1 cellular context compared by ENCODE assay signal in genomic region chr7:100705341-100705752, GRCh38.
TF ChIP-seq lines count a peak whose summit lies in the region.

No MANE protein-coding gene starts in this region.

TF ChIP-seq in HepG2, 621 proteins besides CTCF, POLR2A, EP300 and RAD21 (continued from another document and continues in another):
- no peak for TF ChIP-seq ZNF513 (CRISPR knock-in tag; conservative IDR thresholded peaks at IDR 0.05)
- TF ChIP-seq ZNF251 (CRISPR knock-in tag; IDR thresholded peaks at IDR 0.05): 0 out of 2 replicates have a peak, but pooled peaks have one; percentile 40
- no peak for TF ChIP-seq SYNCRIP (IDR thresholded peaks at IDR 0.05; ENCODE audit: insufficient read depth, low read depth, low read length)
- TF ChIP-seq HOXA3 (CRISPR knock-in tag; IDR thresholded peaks at IDR 0.05): peak; percentile 19; the same call in 1 of the 2 replicates
- no peak for TF ChIP-seq ZNF605 (CRISPR knock-in tag; IDR thresholded peaks at IDR 0.05)
- TF ChIP-seq ZBTB21 (CRISPR knock-in tag; IDR thresholded peaks at IDR 0.05): no peak
- peak; percentile 27; the same call in 1 of the 2 replicates for TF ChIP-seq ZNF83 (CRISPR knock-in tag; IDR thresholded peaks at IDR 0.05; ENCODE audit: borderline replicate concordance)
- TF ChIP-seq MXD3 (CRISPR knock-in tag; IDR thresholded peaks at IDR 0.05): no peak; the same call in 1 of the 2 replicates
- TF ChIP-seq REST (IDR thresholded peaks at IDR 0.05; ENCODE audit: borderline replicate concordance in 1 of 2, low read depth in 1 of 2, low read length in 2 of 2): no peak
- TF ChIP-seq WIZ (CRISPR knock-in tag; IDR thresholded peaks at IDR 0.05): no peak
- TF ChIP-seq ZNF205 (CRISPR knock-in tag; IDR thresholded peaks at IDR 0.05): 0 out of 2 replicates have a peak, but pooled peaks have one; percentile 23
- no peak for TF ChIP-seq ZNF12 (CRISPR knock-in tag; IDR thresholded peaks at IDR 0.05)
- no peak for TF ChIP-seq ZNF674 (CRISPR knock-in tag; IDR thresholded peaks at IDR 0.05; ENCODE audit: low read depth)
- no peak for TF ChIP-seq ZNF776 (CRISPR knock-in tag; IDR thresholded peaks at IDR 0.05)
- no peak for TF ChIP-seq ZNF136 (CRISPR knock-in tag; IDR thresholded peaks at IDR 0.05; ENCODE audit: low read depth)
- no peak for TF ChIP-seq KDM6A (CRISPR knock-in tag; IDR thresholded peaks at IDR 0.05; ENCODE audit: low read depth)
- TF ChIP-seq MLX (CRISPR knock-in tag; IDR thresholded peaks at IDR 0.05): no peak
- no peak for TF ChIP-seq GMEB2 (CRISPR knock-in tag; IDR thresholded peaks at IDR 0.05; ENCODE audit: low read depth)
- no peak for TF ChIP-seq REL (CRISPR knock-in tag; conservative IDR thresholded peaks at IDR 0.05)
- peak; percentile 92; the same call in 1 of the 2 replicates for TF ChIP-seq ZNF547 (CRISPR knock-in tag; IDR thresholded peaks at IDR 0.05)
- no peak for TF ChIP-seq ZNF260 (CRISPR knock-in tag; IDR thresholded peaks at IDR 0.05; ENCODE audit: borderline replicate concordance, low read depth)
- no peak for TF ChIP-seq KDM1A (CRISPR knock-in tag; IDR thresholded peaks at IDR 0.05)
- TF ChIP-seq SMC3 (IDR thresholded peaks at IDR 0.05; ENCODE audit: low read length): peak; percentile 40; the same call in 1 of the 2 replicates
- TF ChIP-seq ZNF598 (CRISPR knock-in tag; IDR thresholded peaks at IDR 0.05; ENCODE audit: borderline replicate concordance): no peak; the same call in 1 of the 2 replicates
- TF ChIP-seq ZNF749 (CRISPR knock-in tag; IDR thresholded peaks at IDR 0.05; ENCODE audit: borderline replicate concordance): no peak
- TF ChIP-seq MBNL3 (CRISPR knock-in tag; conservative IDR thresholded peaks at IDR 0.05): no peak
- TF ChIP-seq ZFYVE20 (CRISPR knock-in tag; IDR thresholded peaks at IDR 0.05; ENCODE audit: borderline replicate concordance, low read depth): peak; percentile 45; the same call in 1 of the 2 replicates
- no peak; the same call in 1 of the 2 replicates for TF ChIP-seq ZSCAN9 (CRISPR knock-in tag; IDR thresholded peaks at IDR 0.05; ENCODE audit: borderline replicate concordance)
- no peak for TF ChIP-seq ZUFSP (CRISPR knock-in tag; IDR thresholded peaks at IDR 0.05; ENCODE audit: borderline replicate concordance)
- peak; percentile 69; the same call in 1 of the 2 replicates for TF ChIP-seq ZMYM2 (CRISPR knock-in tag; IDR thresholded peaks at IDR 0.05)
- TF ChIP-seq MED1 (CRISPR knock-in tag; IDR thresholded peaks at IDR 0.05): peak; percentile 60; the same call in 1 of the 2 replicates
- TF ChIP-seq ZNF510 (CRISPR knock-in tag; IDR thresholded peaks at IDR 0.05; ENCODE audit: low read depth): no peak; the same call in 1 of the 2 replicates
- no peak for TF ChIP-seq SRSF1 (optimal IDR thresholded peaks at IDR 0.05; ENCODE audit: low read depth, low read length)
- peak; percentile 89 for TF ChIP-seq STAG1 (CRISPR knock-in tag; IDR thresholded peaks at IDR 0.05)
- peak; percentile 69; the same call in 1 of the 2 replicates for TF ChIP-seq SAFB2 (CRISPR knock-in tag; IDR thresholded peaks at IDR 0.05; ENCODE audit: borderline replicate concordance, low read depth)
- TF ChIP-seq FOXC1 (CRISPR knock-in tag; IDR thresholded peaks at IDR 0.05; ENCODE audit: borderline replicate concordance): no peak; the same call in 1 of the 2 replicates
- no peak for TF ChIP-seq ASH2L (IDR thresholded peaks at IDR 0.05; ENCODE audit: insufficient read length, low read depth, low read length)
- TF ChIP-seq FOSL1 (CRISPR knock-in tag; IDR thresholded peaks at IDR 0.05; ENCODE audit: borderline replicate concordance): no peak
- no peak for TF ChIP-seq HDAC1 (CRISPR knock-in tag; IDR thresholded peaks at IDR 0.05)
- TF ChIP-seq ZSCAN30 (CRISPR knock-in tag; IDR thresholded peaks at IDR 0.05): no peak
- no peak for TF ChIP-seq REPIN1 (CRISPR knock-in tag; IDR thresholded peaks at IDR 0.05; ENCODE audit: borderline replicate concordance, low read depth)
- TF ChIP-seq ZNF207 (IDR thresholded peaks at IDR 0.05; ENCODE audit: borderline replicate concordance): no peak
- no peak for TF ChIP-seq DZIP1 (CRISPR knock-in tag; IDR thresholded peaks at IDR 0.05)
- TF ChIP-seq ZNF691 (CRISPR knock-in tag; IDR thresholded peaks at IDR 0.05; ENCODE audit: borderline replicate concordance, low read depth): peak; percentile 21; the same call in 1 of the 2 replicates
- TF ChIP-seq ZNF275 (CRISPR knock-in tag; IDR thresholded peaks at IDR 0.05; ENCODE audit: borderline replicate concordance): peak; percentile 86
- no peak for TF ChIP-seq BRCA1 (CRISPR knock-in tag; IDR thresholded peaks at IDR 0.05)
- TF ChIP-seq NCOA2 (CRISPR knock-in tag; IDR thresholded peaks at IDR 0.05): no peak
- no peak for TF ChIP-seq HMGA1 (CRISPR knock-in tag; conservative IDR thresholded peaks at IDR 0.05)
- peak; percentile 17; the same call in 1 of the 2 replicates for TF ChIP-seq ERF (CRISPR knock-in tag; IDR thresholded peaks at IDR 0.05)
- TF ChIP-seq SMYD3 (CRISPR knock-in tag; IDR thresholded peaks at IDR 0.05): no peak
- TF ChIP-seq ZNF317 (CRISPR knock-in tag; IDR thresholded peaks at IDR 0.05): no peak; the same call in none of the 2 replicates
- TF ChIP-seq ZNF800 (CRISPR knock-in tag; IDR thresholded peaks at IDR 0.05): no peak
- TF ChIP-seq PAF1 (CRISPR knock-in tag; IDR thresholded peaks at IDR 0.05): no peak
- TF ChIP-seq HOXD1 (CRISPR knock-in tag; IDR thresholded peaks at IDR 0.05): no peak
